21 cellular contexts compared by ENCODE assay signal in the genomic region with DNA sequence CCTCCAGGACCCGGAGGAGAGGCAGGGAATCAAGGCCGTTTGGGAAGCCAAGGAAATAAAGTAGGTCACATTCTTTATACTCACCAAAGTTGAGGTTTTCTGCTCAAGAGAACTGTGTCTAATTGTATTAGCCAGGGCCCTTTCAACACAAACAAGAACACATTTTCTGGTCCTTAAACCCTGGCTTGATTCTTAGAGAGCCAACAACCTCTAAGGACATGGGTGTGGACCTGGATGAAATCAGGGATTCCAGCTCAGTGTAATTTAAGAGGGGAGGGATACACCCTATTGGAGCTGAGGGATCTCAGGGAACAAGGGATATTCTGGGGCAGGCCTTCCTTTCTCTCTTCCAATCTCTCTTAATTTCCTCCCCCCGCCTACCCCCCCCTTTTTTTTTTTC.
"Had no signal": no experiment of that assay in that cellular context is flagged by ENCODE, and none has a peak within 500 bp of the region (broad histone marks: within the 10 kb centered on the region; RNA-seq: fewer than 3 reads in every experiment).

No MANE protein-coding gene starts in this region.

- H3K4me3 ChIP-seq: Peyer's patch had no signal

- H3K27me3 ChIP-seq: Peyer's patch had no signal

- H3K27ac ChIP-seq: KMS-11, Peyer's patch, RWPE1 had no signal

- H3K36me3 ChIP-seq: Peyer's patch had no signal

- ATAC-seq: activated CD8-positive, alpha-beta memory T cell treated with anti-CD3 and anti-CD28 coated beads, Interleukin-2, amount 10 ng/mL, durations not matched to agents 7 days and 5 days; T-cell had no signal

- H3K9me3 ChIP-seq: Peyer's patch had no signal

- H3K9ac ChIP-seq: KMS-11 had no signal

- H3K4me1 ChIP-seq: Peyer's patch had no signal

- DNase-seq: activated B cell treated with CpG ODN at 0.5 μM for 24 hours; activated CD4-positive, alpha-beta T cell treated with anti-CD3 and anti-CD28 coated beads for 1 hour; activated CD4-positive, alpha-beta T cell treated with anti-CD3 and anti-CD28 coated beads, Interleukin-2, amount 10 ng/mL, durations not matched to agents 24 days and 14 days; activated CD4-positive, alpha-beta T cell treated with anti-CD3 and anti-CD28 coated beads, Interleukin-2, amount 50 U/mL, for 48 hours; activated CD8-positive, alpha-beta memory T cell treated with anti-CD3 and anti-CD28 coated beads, Interleukin-2, amount 10 ng/mL, durations not matched to agents 7 days and 5 days; activated effector memory CD4-positive, alpha-beta T cell treated with Interleukin-2 at 50 U/mL for 16 hours; activated naive CD4-positive, alpha-beta T cell; activated T-cell treated with anti-CD3 and anti-CD28 coated beads, Interleukin-2, amount 50 U/mL, for 24 hours; amygdala; NCI-H1105; NCI-H1436; NCI-H1694 treated with DMSO at 0.1 percent for 48 hours; NCI-H2029 treated with DMSO at 0.1 percent for 48 hours; NCI-H510A treated with DMSO at 0.1 percent for 48 hours; Peyer's patch; SHP77 treated with DMSO at 0.1 percent for 48 hours; T-cell; T-helper 2 cell; T1000 had no signal
